22 cellular contexts compared by ENCODE assay signal in genomic region chr4:32112891-32113290, GRCh38.
DNase-seq lines count a peak whose midpoint lies in the region; ATAC-seq, FAIRE-seq and TF ChIP-seq lines count a peak whose summit lies in the region.
"Had no signal": no experiment of that assay in that cellular context is flagged by ENCODE, and none has a peak within 500 bp of the region (broad histone marks: within the 10 kb centered on the region; RNA-seq: fewer than 3 reads in every experiment).

No MANE protein-coding gene starts in this region.

- no peak for TF ChIP-seq CTCF in RWPE1 (conservative IDR thresholded peaks at IDR 0.05; ENCODE audit: low read depth)
- TF ChIP-seq CTCF in mammary epithelial cell (conservative IDR thresholded peaks at IDR 0.05 in 1 of 2, IDR thresholded peaks at IDR 0.05 in 1 of 2; ENCODE audit: extremely low read depth in 1 of 2, insufficient read depth in 1 of 2, low read depth in 1 of 2, low read length in 2 of 2), result no peak
- no peak for TF ChIP-seq CTCF in smooth muscle cell (IDR thresholded peaks at IDR 0.05; ENCODE audit: borderline replicate concordance, insufficient read depth, poor library complexity, severe bottlenecking)

- no peaks in the 10 kb centered on the region for H3K79me2 ChIP-seq in mammary epithelial cell (ENCODE audit: insufficient read depth, low read length)
- H3K79me2 ChIP-seq in smooth muscle cell (ENCODE audit: low read depth), result no peaks in the 10 kb centered on the region

- H3K27ac ChIP-seq in RWPE1 (no peak overlapping the region), mammary epithelial cell (ENCODE audit: insufficient read depth, low read depth, low read length) (no peak overlapping the region), smooth muscle cell (ENCODE audit: low read depth) (peak overlapping the region; percentile 16)
- H3K27ac ChIP-seq: HL-60 had no signal

- no peak overlapping the region for H3K4me3 Mint-ChIP-seq in T-helper 17 cell
- H3K4me3 Mint-ChIP-seq: CD4-positive, alpha-beta T cell; HFFc6 had no signal

- H3K4me1 ChIP-seq in mammary epithelial cell (ENCODE audit: insufficient read depth, low read length) (peaks cover 9% of the 10 kb centered on the region), smooth muscle cell (ENCODE audit: low read depth) (no peaks in the 10 kb centered on the region)
- H3K4me1 ChIP-seq: BE2C, Caco-2 had no signal

- no peak overlapping the region for H3K9ac ChIP-seq in mammary epithelial cell (ENCODE audit: insufficient read depth, low read length)
- H3K9ac ChIP-seq in smooth muscle cell (ENCODE audit: low read depth), result no peak overlapping the region

- H3K36me3 ChIP-seq in mammary epithelial cell (ENCODE audit: insufficient read depth, low read length) (no peaks in the 10 kb centered on the region), smooth muscle cell (ENCODE audit: low read depth) (no peaks in the 10 kb centered on the region)
- H3K36me3 ChIP-seq: BE2C had no signal

- H3K4me1 Mint-ChIP-seq in T-helper 17 cell, result no peaks in the 10 kb centered on the region

- intact Hi-C loops in mammary epithelial cell (cut with micrococcal nuclease), result no loop called here

- peak; percentile 93 for ATAC-seq in esophagus mucosa
- ATAC-seq in T-helper 17 cell, result no peak
- ATAC-seq: HCT116 had no signal

- no peaks in the 10 kb centered on the region for H3K27me3 Mint-ChIP-seq in T-helper 17 cell
- H3K27me3 Mint-ChIP-seq: CD4-positive, alpha-beta T cell had no signal

- dilution Hi-C loops in mammary epithelial cell (cut with HindIII; ENCODE audit: low sequenced_read_pairs), result no loop called here

- no peak overlapping the region for H3K4me3 ChIP-seq in mammary epithelial cell (replicated peaks in 1 of 3; ENCODE audit: insufficient read depth in 1 of 3, low read depth in 2 of 3, low read length in 3 of 3)
- H3K4me3 ChIP-seq in smooth muscle cell, result no peak overlapping the region

- peak; percentile 13 for DNase-seq in RWPE1 (ENCODE audit: low spot score)
- DNase-seq in mammary epithelial cell, result peak; percentile 53
- no peak for DNase-seq in smooth muscle cell (lab: John Stamatoyannopoulos, UW; ENCODE audit: unreplicated experiment)
- DNase-seq in stimulated activated naive CD4-positive, alpha-beta T cell (lab: John Stamatoyannopoulos, UW), result no peak
- DNase-seq in T-helper 17 cell, result no peak
- DNase-seq in RCC 7860 (ENCODE audit: low spot score), result no peak
- DNase-seq: ACHN; BE2C; C1 segment of cervical spinal cord; Caco-2; CD4-positive, alpha-beta T cell; DMS79 treated with DMSO at 0.1 percent for 48 hours; GF-D8; GOT3; H7; HFFc6; IMR-90 had no signal

- in situ Hi-C loops in mammary epithelial cell (cut with MboI; ENCODE audit: low sequenced_read_pairs in 2 of 2), result no loop called here

- no peak overlapping the region for H3K27ac Mint-ChIP-seq in T-helper 17 cell
- H3K27ac Mint-ChIP-seq: CD4-positive, alpha-beta T cell; HFFc6 had no signal

- BruUV-seq in mammary epithelial cell (replicated peaks; lab: Mats Ljungman, UMichigan), result no TSS peak

- H3K27me3 ChIP-seq in mammary epithelial cell (ENCODE audit: insufficient read depth, low read length), result no peaks in the 10 kb centered on the region
- no peaks in the 10 kb centered on the region for H3K27me3 ChIP-seq in smooth muscle cell (ENCODE audit: low read depth)
- H3K27me3 ChIP-seq: BE2C had no signal

- H2AFZ ChIP-seq in mammary epithelial cell (ENCODE audit: low read depth, low read length), result peak overlapping the region; percentile 12
- H2AFZ ChIP-seq in smooth muscle cell (ENCODE audit: low read depth), result no peak overlapping the region

- no peaks in the 10 kb centered on the region for H3K36me3 Mint-ChIP-seq in T-helper 17 cell (ENCODE audit: low read depth)

- H3K9me3 ChIP-seq in mammary epithelial cell (replicated peaks; ENCODE audit: insufficient read depth, low read length) (no peaks in the 10 kb centered on the region), smooth muscle cell (replicated peaks; ENCODE audit: low read depth) (no peaks in the 10 kb centered on the region), T-helper 17 cell (ENCODE audit: control insufficient read depth, low read length, poor library complexity, severe bottlenecking) (no peaks in the 10 kb centered on the region)
- H3K9me3 ChIP-seq: BE2C, Caco-2 had no signal

- H3K4me2 ChIP-seq in mammary epithelial cell (ENCODE audit: insufficient read depth, low read depth, low read length), result no peak overlapping the region
- no peak overlapping the region for H3K4me2 ChIP-seq in smooth muscle cell

- POLR2A ChIA-PET in RWPE1 (lab: Yijun Ruan, JAX; ENCODE audit: low non-redundant PET), result no interaction called here

- CTCF ChIA-PET in RWPE1 (lab: Yijun Ruan, JAX) (interaction anchor here (0.6 kb wide), 1 partner anchor 1084 kb away, joined by 4 read pairs; no protein-coding TSS in a partner anchor), mammary epithelial cell (lab: Charles Lee; ENCODE audit: low non-redundant PET) (interaction anchor here (0.5 kb wide), 1 partner anchor 251 kb away, joined by 4 read pairs; no protein-coding TSS in a partner anchor)

- no peaks in the 10 kb centered on the region for H3F3A ChIP-seq in smooth muscle cell (ENCODE audit: low read depth)

- no peak for FAIRE-seq in RCC 7860 (lab: Jason Lieb, UNC)
- FAIRE-seq: D721Med, HTR-8/SVneo had no signal

- no peaks in the 10 kb centered on the region for H4K20me1 ChIP-seq in mammary epithelial cell (ENCODE audit: insufficient read depth, low read length)
- no peaks in the 10 kb centered on the region for H4K20me1 ChIP-seq in smooth muscle cell (ENCODE audit: low read depth)

Comparison
In these comparisons a context has a peak if more than half of its experiments do, and no peak if none do; other contexts are left out.
1. DNase-seq: peak in RWPE1 (single experiment) and mammary epithelial cell (single experiment); none in smooth muscle cell (single experiment), stimulated activated naive CD4-positive, alpha-beta T cell (0 of 6), T-helper 17 cell (0 of 3) and RCC 7860 (single experiment).